Comparison of ENCODE assay signal across 10 cellular contexts in genomic region chr5:80034962-80035821, GRCh38. TPM values are rescaled to one million over a fixed set of nuclear protein-coding genes. Genes with fewer than 3 reads are reported as not detected.
DNase-seq lines count a peak whose midpoint lies in the region; ATAC-seq and TF ChIP-seq lines count a peak whose summit lies in the region.
"Had no signal": no experiment of that assay in that cellular context is flagged by ENCODE, and none has a peak within 500 bp of the region (broad histone marks: within the 10 kb centered on the region; RNA-seq: fewer than 3 reads in every experiment).

Gene THBS4 (plus strand): TSS chr5:80035348. CDS start chr5:80035538, 190 bp downstream.

- H3K27me3 ChIP-seq in upper lobe of left lung = peaks cover 0 to 21% (median 9%) of the 10 kb centered on the region in 4 donors

- H3K27me3 Mint-ChIP-seq in chondrocyte (ENCODE audit: low read depth) (peaks cover 71% of the 10 kb centered on the region), mesothelial cell of epicardium (ENCODE audit: low read depth) (peaks cover 76% of the 10 kb centered on the region)

- TF ChIP-seq CTCF in chondrocyte (IDR thresholded peaks at IDR 0.05) (no peak), mesothelial cell of epicardium (IDR thresholded peaks at IDR 0.05; ENCODE audit: unreplicated experiment) (no peak), upper lobe of left lung (IDR thresholded peaks at IDR 0.05) (no peak)

- 8 to 10% methylated on average over 19 to 62 of the region's 76 CpGs for WGBS in upper lobe of left lung, 2 donors

- ATAC-seq in activated naive CD4-positive, alpha-beta T cell treated with anti-CD3 and anti-CD28 coated beads, Interleukin-2, amount 50 U/mL, for 72 hours = no peak
- peak in 1 of 2 donors; percentile 76 for ATAC-seq in upper lobe of left lung (ENCODE audit: low FRiP score in 2 of 2)

- H3K4me1 ChIP-seq in upper lobe of left lung = peaks cover 0 to 10% (median 2%) of the 10 kb centered on the region in 4 donors

- H3K4me1 Mint-ChIP-seq in chondrocyte (ENCODE audit: low read depth) (peaks cover 9% of the 10 kb centered on the region), mesothelial cell of epicardium (peaks cover 2% of the 10 kb centered on the region)

- H3K27ac Mint-ChIP-seq in activated naive CD4-positive, alpha-beta T cell treated with anti-CD3 and anti-CD28 coated beads, Interleukin-2, amount 50 U/mL, for 72 hours = no peak within 1 kb of the TSS
- H3K27ac Mint-ChIP-seq in chondrocyte (ENCODE audit: unreplicated experiment) (no peak within 1 kb of the TSS), mesothelial cell of epicardium (no peak within 1 kb of the TSS)

- peak within 1 kb of the TSS in 3 of 4 donors; percentile 18 to 26 (median 23) for H3K4me3 ChIP-seq in upper lobe of left lung

- H3K36me3 ChIP-seq in upper lobe of left lung = no peaks in the 10 kb centered on the region

- TF ChIP-seq EP300 in upper lobe of left lung (IDR thresholded peaks at IDR 0.05) = no peak

- H3K27ac ChIP-seq in upper lobe of left lung = no peak within 1 kb of the TSS
- H3K27ac ChIP-seq: skin epidermis had no signal

- no peaks in the 10 kb centered on the region for H3K9me3 ChIP-seq in upper lobe of left lung

- H3K36me3 Mint-ChIP-seq in activated naive CD4-positive, alpha-beta T cell treated with anti-CD3 and anti-CD28 coated beads, Interleukin-2, amount 50 U/mL, for 72 hours = peaks cover 6 to 7% of the 10 kb centered on the region in 2 donors
- H3K36me3 Mint-ChIP-seq in chondrocyte (ENCODE audit: low read depth) (peaks cover 6% of the 10 kb centered on the region), mesothelial cell of epicardium (no peaks in the 10 kb centered on the region)

- peak; percentile 17 for DNase-seq in activated naive CD4-positive, alpha-beta T cell treated with anti-CD3 and anti-CD28 coated beads, Interleukin-2, amount 50 U/mL, for 16 hours
- DNase-seq in activated naive CD4-positive, alpha-beta T cell treated with anti-CD3 and anti-CD28 coated beads, Interleukin-2, amount 50 U/mL, for 72 hours (ENCODE audit: low spot score in 2 of 2) = no peak
- DNase-seq in chondrocyte (ENCODE audit: low spot score) = no peak
- peak in 1 of 2 experiments; percentile 40 for DNase-seq in mesothelial cell of epicardium (ENCODE audit: low spot score in 2 of 2, unreplicated experiment in 2 of 2)
- peak in 1 of 2 donors; percentile 84 for DNase-seq in upper lobe of left lung
- no peak for DNase-seq in NCI-H1092 (lab: John Stamatoyannopoulos, UW)
- no peak for DNase-seq in NCI-H524 (lab: John Stamatoyannopoulos, UW)
- DNase-seq in NCI-H2081 treated with DMSO at 0.1 percent for 48 hours (lab: John Stamatoyannopoulos, UW) = no peak
- DNase-seq: effector memory CD4-positive, alpha-beta T cell had no signal

- no peaks in the 10 kb centered on the region for H3K9me3 Mint-ChIP-seq in activated naive CD4-positive, alpha-beta T cell treated with anti-CD3 and anti-CD28 coated beads, Interleukin-2, amount 50 U/mL, for 72 hours
- peaks cover 2% of the 10 kb centered on the region for H3K9me3 Mint-ChIP-seq in chondrocyte (ENCODE audit: low read depth)
- H3K9me3 Mint-ChIP-seq in mesothelial cell of epicardium = no peaks in the 10 kb centered on the region

- TF ChIP-seq POLR2A in upper lobe of left lung (IDR thresholded peaks at IDR 0.05) = no peak

- H3K4me3 Mint-ChIP-seq in chondrocyte (ENCODE audit: unreplicated experiment) (peak within 1 kb of the TSS; percentile 62), mesothelial cell of epicardium (peak within 1 kb of the TSS; percentile 67)

RNA-seq across cellular contexts. Expression of gene THBS4, which starts in this region (rescaled TPM):
- total RNA-seq in activated naive CD4-positive, alpha-beta T cell treated with anti-CD3 and anti-CD28 coated beads, Interleukin-2, amount 50 U/mL, for 72 hours = 1 to 10 TPM; 2.0 TPM
- 0.28 to 1.6 TPM (median 0.75 TPM) in 3 replicates for total RNA-seq in chondrocyte
- 15.6 to 17.3 TPM (median 17.1 TPM) in 3 replicates for total RNA-seq in mesothelial cell of epicardium
- total RNA-seq in upper lobe of left lung = 1 to 10 TPM in 4 of 6 donors, under 1 TPM in 1, not detected in 1; 0.44 to 3.9 (median 1.2) TPM
